ENCODE assay signal across 20 cellular contexts in the genomic region with DNA sequence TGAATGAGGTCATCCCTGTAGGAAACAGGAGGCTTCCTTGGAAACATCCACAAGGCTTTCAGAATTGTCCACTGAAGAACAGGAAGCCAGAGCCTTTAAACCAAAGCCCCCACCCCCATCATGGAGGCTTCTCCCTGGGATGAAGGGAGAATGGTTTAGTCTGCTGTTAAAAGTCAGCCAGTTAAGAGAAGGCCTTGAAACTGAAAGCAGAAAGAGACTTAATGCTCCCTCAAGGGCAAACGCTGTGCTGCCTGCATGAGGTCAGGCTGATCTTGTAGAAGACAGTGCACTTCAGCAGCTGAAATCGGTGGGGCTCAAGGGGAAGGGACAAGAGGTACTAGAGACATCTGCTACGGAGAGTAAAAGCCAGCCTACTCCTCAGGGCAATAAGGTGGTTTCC.
DNase-seq lines count a peak whose midpoint lies in the region; FAIRE-seq and TF ChIP-seq lines count a peak whose summit lies in the region.
"Had no signal": no experiment of that assay in that cellular context is flagged by ENCODE, and none has a peak within 500 bp of the region (broad histone marks: within the 10 kb centered on the region; RNA-seq: fewer than 3 reads in every experiment).

No MANE protein-coding gene starts in this region.

- POLR2A ChIA-PET in HEK293 (lab: Yijun Ruan, JAX): no interaction called here

- H3K27me3 Mint-ChIP-seq in neural crest cell (ENCODE audit: low read depth): no peaks in the 10 kb centered on the region
- peaks cover 33% of the 10 kb centered on the region for H3K27me3 Mint-ChIP-seq in activated T-cell treated with anti-CD3 and anti-CD28 coated beads, Interleukin-2, amount 50 U/mL, for 24 hours
- H3K27me3 Mint-ChIP-seq: activated CD4-positive, alpha-beta memory T cell treated with anti-CD3 and anti-CD28 coated beads, Interleukin-2, amount 10 ng/mL, durations not matched to agents 7 days and 5 days had no signal

- H3K9me3 ChIP-seq in HEK293 (ENCODE audit: control insufficient read depth, insufficient read depth, low read depth, low read length): no peaks in the 10 kb centered on the region
- H3K9me3 ChIP-seq: colonic mucosa had no signal

- peak; percentile 30 for FAIRE-seq in GM12892 (lab: Jason Lieb, UNC)
- FAIRE-seq: endometrium, keratinocyte, urothelium cell line had no signal

- CTCF ChIA-PET in HEK293 (lab: Yijun Ruan, JAX): interaction anchor here (2.1 kb wide), 1 partner anchor 8 kb away, joined by 13 read pairs; no protein-coding TSS in a partner anchor

- TF ChIP-seq CTCF in HEK293 (tag by site-specific recombination; IDR thresholded peaks at IDR 0.05) (no peak), neural crest cell (conservative IDR thresholded peaks at IDR 0.05) (no peak)

- H3K4me3 Mint-ChIP-seq in neural crest cell: no peak overlapping the region
- no peak overlapping the region for H3K4me3 Mint-ChIP-seq in activated T-cell treated with anti-CD3 and anti-CD28 coated beads, Interleukin-2, amount 50 U/mL, for 24 hours
- H3K4me3 Mint-ChIP-seq: activated CD4-positive, alpha-beta memory T cell treated with anti-CD3 and anti-CD28 coated beads, Interleukin-2, amount 10 ng/mL, durations not matched to agents 7 days and 5 days; brain; T-cell had no signal

- no peak for TF ChIP-seq POLR2A in GM12892 (IDR thresholded peaks at IDR 0.05; ENCODE audit: low read depth, low read length)

- no peak overlapping the region for H3K4me3 ChIP-seq in HEK293 (ENCODE audit: low read depth, low read length)
- H3K4me3 ChIP-seq: colonic mucosa, GM23248 had no signal

- H3K27ac Mint-ChIP-seq in neural crest cell (ENCODE audit: unreplicated experiment): peak overlapping the region; percentile 78
- no peak overlapping the region for H3K27ac Mint-ChIP-seq in activated T-cell treated with anti-CD3 and anti-CD28 coated beads, Interleukin-2, amount 50 U/mL, for 24 hours
- H3K27ac Mint-ChIP-seq: activated CD4-positive, alpha-beta memory T cell treated with anti-CD3 and anti-CD28 coated beads, Interleukin-2, amount 10 ng/mL, durations not matched to agents 7 days and 5 days; activated naive CD4-positive, alpha-beta T cell treated with anti-CD3 and anti-CD28 coated beads, Interleukin-2, amount 50 U/mL, for 72 hours; T-cell had no signal

- H3K36me3 ChIP-seq in HEK293 (ENCODE audit: control insufficient read depth in 2 of 2, insufficient read depth in 1 of 2, low read length in 2 of 2): no peaks in the 10 kb centered on the region; a peak in 1 of 3 replicates
- H3K36me3 ChIP-seq: colonic mucosa had no signal

- peaks cover 4% of the 10 kb centered on the region for H3K9me3 Mint-ChIP-seq in neural crest cell
- H3K9me3 Mint-ChIP-seq in activated T-cell treated with anti-CD3 and anti-CD28 coated beads, Interleukin-2, amount 50 U/mL, for 24 hours: no peaks in the 10 kb centered on the region
- H3K9me3 Mint-ChIP-seq: activated CD4-positive, alpha-beta memory T cell treated with anti-CD3 and anti-CD28 coated beads, Interleukin-2, amount 10 ng/mL, durations not matched to agents 7 days and 5 days; activated naive CD4-positive, alpha-beta T cell treated with anti-CD3 and anti-CD28 coated beads, Interleukin-2, amount 50 U/mL, for 72 hours; T-cell had no signal

- no peaks in the 10 kb centered on the region for H3K4me1 ChIP-seq in HEK293 (ENCODE audit: control insufficient read depth, insufficient read depth, low read length)
- H3K4me1 ChIP-seq: colonic mucosa had no signal

- no peak overlapping the region for H3K27ac ChIP-seq in HEK293 (ENCODE audit: extremely low read depth, low read depth, low read length)
- H3K27ac ChIP-seq: colonic mucosa, GM23248 had no signal

- peaks cover 2% of the 10 kb centered on the region for H3K36me3 Mint-ChIP-seq in neural crest cell (ENCODE audit: low read depth)
- H3K36me3 Mint-ChIP-seq in activated T-cell treated with anti-CD3 and anti-CD28 coated beads, Interleukin-2, amount 50 U/mL, for 24 hours (ENCODE audit: low read depth): no peaks in the 10 kb centered on the region
- H3K36me3 Mint-ChIP-seq: activated naive CD4-positive, alpha-beta T cell treated with anti-CD3 and anti-CD28 coated beads, Interleukin-2, amount 50 U/mL, for 72 hours; brain; T-cell had no signal

- H3K4me1 Mint-ChIP-seq in neural crest cell: peaks cover 5% of the 10 kb centered on the region
- no peaks in the 10 kb centered on the region for H3K4me1 Mint-ChIP-seq in activated T-cell treated with anti-CD3 and anti-CD28 coated beads, Interleukin-2, amount 50 U/mL, for 24 hours (ENCODE audit: low read depth)
- H3K4me1 Mint-ChIP-seq: T-cell had no signal

- DNase-seq in GM12892 (ENCODE audit: insufficient read length) (no peak), OCI-M1 (lab: John Stamatoyannopoulos, UW) (peak; percentile 38), neural crest cell (ENCODE audit: low read depth, low spot score) (no peak), NCI-H1436 (lab: John Stamatoyannopoulos, UW) (no peak)
- no peak for DNase-seq in activated T-cell treated with anti-CD3 and anti-CD28 coated beads, Interleukin-2, amount 50 U/mL, for 24 hours
- no peak for DNase-seq in activated CD4-positive, alpha-beta T cell treated with anti-CD3 and anti-CD28 coated beads for 1 hour
- DNase-seq: activated CD4-positive, alpha-beta memory T cell treated with anti-CD3 and anti-CD28 coated beads, Interleukin-2, amount 10 ng/mL, durations not matched to agents 7 days and 5 days; activated T-cell treated with anti-CD3 and anti-CD28 coated beads, Interleukin-2, amount 50 U/mL, for 1 hour; AML-193; colonic mucosa; GM23248; hypothalamus; NCI-H345; T-cell had no signal

TF ChIP-seq in HEK293, 187 proteins besides CTCF, POLR2A, EP300 and RAD21:
- TF ChIP-seq, protein P1, sequence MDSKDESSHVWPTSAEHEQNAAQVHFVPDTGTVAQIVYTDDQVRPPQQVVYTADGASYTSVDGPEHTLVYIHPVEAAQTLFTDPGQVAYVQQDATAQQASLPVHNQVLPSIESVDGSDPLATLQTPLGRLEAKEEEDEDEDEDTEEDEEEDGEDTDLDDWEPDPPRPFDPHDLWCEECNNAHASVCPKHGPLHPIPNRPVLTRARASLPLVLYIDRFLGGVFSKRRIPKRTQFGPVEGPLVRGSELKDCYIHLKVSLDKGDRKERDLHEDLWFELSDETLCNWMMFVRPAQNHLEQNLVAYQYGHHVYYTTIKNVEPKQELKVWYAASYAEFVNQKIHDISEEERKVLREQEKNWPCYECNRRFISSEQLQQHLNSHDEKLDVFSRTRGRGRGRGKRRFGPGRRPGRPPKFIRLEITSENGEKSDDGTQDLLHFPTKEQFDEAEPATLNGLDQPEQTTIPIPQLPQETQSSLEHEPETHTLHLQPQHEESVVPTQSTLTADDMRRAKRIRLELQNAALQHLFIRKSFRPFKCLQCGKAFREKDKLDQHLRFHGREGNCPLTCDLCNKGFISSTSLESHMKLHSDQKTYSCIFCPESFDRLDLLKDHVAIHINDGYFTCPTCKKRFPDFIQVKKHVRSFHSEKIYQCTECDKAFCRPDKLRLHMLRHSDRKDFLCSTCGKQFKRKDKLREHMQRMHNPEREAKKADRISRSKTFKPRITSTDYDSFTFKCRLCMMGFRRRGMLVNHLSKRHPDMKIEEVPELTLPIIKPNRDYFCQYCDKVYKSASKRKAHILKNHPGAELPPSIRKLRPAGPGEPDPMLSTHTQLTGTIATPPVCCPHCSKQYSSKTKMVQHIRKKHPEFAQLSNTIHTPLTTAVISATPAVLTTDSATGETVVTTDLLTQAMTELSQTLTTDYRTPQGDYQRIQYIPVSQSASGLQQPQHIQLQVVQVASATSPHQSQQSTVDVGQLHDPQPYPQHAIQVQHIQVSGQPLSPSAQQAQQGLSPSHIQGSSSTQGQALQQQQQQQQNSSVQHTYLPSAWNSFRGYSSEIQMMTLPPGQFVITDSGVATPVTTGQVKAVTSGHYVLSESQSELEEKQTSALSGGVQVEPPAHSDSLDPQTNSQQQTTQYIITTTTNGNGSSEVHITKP (tag by site-specific recombination; IDR thresholded peaks at IDR 0.05): peak; percentile 93
- TF ChIP-seq, protein P2, sequence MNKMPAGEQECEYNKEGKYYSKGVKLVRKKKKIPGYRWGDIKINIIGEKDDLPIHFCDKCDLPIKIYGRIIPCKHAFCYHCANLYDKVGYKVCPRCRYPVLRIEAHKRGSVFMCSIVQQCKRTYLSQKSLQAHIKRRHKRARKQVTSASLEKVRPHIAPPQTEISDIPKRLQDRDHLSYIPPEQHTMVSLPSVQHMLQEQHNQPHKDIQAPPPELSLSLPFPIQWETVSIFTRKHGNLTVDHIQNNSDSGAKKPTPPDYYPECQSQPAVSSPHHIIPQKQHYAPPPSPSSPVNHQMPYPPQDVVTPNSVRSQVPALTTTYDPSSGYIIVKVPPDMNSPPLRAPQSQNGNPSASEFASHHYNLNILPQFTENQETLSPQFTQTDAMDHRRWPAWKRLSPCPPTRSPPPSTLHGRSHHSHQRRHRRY (tag by site-specific recombination; IDR thresholded peaks at IDR 0.05): no peak
TF ChIP-seq in HEK293: peak in this region for 1.
